1 cellular context compared by ENCODE assay signal in genomic region chr17:7251330-7252175, GRCh38.
A peak's percentile ranks its signal among the peaks of the same experiment; 100 is the strongest.
TF ChIP-seq lines count a peak whose summit lies in the region.

CTDNEP1 (minus strand) TSS chr17:7251734; CDS start chr17:7251296, 438 bp downstream.

TF ChIP-seq in K562, 482 proteins besides CTCF, POLR2A, EP300 and RAD21 (continued from another document and continues in another):
- TF ChIP-seq, protein P1, sequence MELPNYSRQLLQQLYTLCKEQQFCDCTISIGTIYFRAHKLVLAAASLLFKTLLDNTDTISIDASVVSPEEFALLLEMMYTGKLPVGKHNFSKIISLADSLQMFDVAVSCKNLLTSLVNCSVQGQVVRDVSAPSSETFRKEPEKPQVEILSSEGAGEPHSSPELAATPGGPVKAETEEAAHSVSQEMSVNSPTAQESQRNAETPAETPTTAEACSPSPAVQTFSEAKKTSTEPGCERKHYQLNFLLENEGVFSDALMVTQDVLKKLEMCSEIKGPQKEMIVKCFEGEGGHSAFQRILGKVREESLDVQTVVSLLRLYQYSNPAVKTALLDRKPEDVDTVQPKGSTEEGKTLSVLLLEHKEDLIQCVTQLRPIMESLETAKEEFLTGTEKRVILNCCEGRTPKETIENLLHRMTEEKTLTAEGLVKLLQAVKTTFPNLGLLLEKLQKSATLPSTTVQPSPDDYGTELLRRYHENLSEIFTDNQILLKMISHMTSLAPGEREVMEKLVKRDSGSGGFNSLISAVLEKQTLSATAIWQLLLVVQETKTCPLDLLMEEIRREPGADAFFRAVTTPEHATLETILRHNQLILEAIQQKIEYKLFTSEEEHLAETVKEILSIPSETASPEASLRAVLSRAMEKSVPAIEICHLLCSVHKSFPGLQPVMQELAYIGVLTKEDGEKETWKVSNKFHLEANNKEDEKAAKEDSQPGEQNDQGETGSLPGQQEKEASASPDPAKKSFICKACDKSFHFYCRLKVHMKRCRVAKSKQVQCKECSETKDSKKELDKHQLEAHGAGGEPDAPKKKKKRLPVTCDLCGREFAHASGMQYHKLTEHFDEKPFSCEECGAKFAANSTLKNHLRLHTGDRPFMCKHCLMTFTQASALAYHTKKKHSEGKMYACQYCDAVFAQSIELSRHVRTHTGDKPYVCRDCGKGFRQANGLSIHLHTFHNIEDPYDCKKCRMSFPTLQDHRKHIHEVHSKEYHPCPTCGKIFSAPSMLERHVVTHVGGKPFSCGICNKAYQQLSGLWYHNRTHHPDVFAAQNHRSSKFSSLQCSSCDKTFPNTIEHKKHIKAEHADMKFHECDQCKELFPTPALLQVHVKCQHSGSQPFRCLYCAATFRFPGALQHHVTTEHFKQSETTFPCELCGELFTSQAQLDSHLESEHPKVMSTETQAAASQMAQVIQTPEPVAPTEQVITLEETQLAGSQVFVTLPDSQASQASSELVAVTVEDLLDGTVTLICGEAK (IDR thresholded peaks at IDR 0.05): peak; percentile 94
- TF ChIP-seq, protein P1 (CRISPR knock-in tag; IDR thresholded peaks at IDR 0.05): no peak
- TF ChIP-seq ZNF695 (CRISPR knock-in tag; IDR thresholded peaks at IDR 0.05): no peak
- TF ChIP-seq ZNF143 (CRISPR knock-in tag; IDR thresholded peaks at IDR 0.05): no peak
- peak; percentile 3 for TF ChIP-seq CCNT2 (IDR thresholded peaks at IDR 0.05; ENCODE audit: borderline replicate concordance, extremely low read depth, insufficient read length, low read depth, low read length)
- TF ChIP-seq CHCHD3 (CRISPR knock-in tag; IDR thresholded peaks at IDR 0.05): no peak
- TF ChIP-seq NR1H2 (CRISPR knock-in tag; IDR thresholded peaks at IDR 0.05): no peak
- no peak for TF ChIP-seq SMAD4 (CRISPR knock-in tag; conservative IDR thresholded peaks at IDR 0.05)
- peak; percentile 82 for TF ChIP-seq SPI1 (IDR thresholded peaks at IDR 0.05; ENCODE audit: borderline replicate concordance, low read depth, low read length)
- TF ChIP-seq CAMTA2 (CRISPR knock-in tag; conservative IDR thresholded peaks at IDR 0.05): no peak
- TF ChIP-seq, protein P2, sequence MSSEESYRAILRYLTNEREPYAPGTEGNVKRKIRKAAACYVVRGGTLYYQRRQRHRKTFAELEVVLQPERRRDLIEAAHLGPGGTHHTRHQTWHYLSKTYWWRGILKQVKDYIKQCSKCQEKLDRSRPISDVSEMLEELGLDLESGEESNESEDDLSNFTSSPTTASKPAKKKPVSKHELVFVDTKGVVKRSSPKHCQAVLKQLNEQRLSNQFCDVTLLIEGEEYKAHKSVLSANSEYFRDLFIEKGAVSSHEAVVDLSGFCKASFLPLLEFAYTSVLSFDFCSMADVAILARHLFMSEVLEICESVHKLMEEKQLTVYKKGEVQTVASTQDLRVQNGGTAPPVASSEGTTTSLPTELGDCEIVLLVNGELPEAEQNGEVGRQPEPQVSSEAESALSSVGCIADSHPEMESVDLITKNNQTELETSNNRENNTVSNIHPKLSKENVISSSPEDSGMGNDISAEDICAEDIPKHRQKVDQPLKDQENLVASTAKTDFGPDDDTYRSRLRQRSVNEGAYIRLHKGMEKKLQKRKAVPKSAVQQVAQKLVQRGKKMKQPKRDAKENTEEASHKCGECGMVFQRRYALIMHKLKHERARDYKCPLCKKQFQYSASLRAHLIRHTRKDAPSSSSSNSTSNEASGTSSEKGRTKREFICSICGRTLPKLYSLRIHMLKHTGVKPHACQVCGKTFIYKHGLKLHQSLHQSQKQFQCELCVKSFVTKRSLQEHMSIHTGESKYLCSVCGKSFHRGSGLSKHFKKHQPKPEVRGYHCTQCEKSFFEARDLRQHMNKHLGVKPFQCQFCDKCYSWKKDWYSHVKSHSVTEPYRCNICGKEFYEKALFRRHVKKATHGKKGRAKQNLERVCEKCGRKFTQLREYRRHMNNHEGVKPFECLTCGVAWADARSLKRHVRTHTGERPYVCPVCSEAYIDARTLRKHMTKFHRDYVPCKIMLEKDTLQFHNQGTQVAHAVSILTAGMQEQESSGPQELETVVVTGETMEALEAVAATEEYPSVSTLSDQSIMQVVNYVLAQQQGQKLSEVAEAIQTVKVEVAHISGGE (CRISPR knock-in tag; IDR thresholded peaks at IDR 0.05): peak in 2 of 3 experiments; percentile 74 to 91; a peak in 4 of 6 replicates
- TF ChIP-seq YBX1 (IDR thresholded peaks at IDR 0.05): no peak
- TF ChIP-seq TGIF2 (CRISPR knock-in tag; IDR thresholded peaks at IDR 0.05): no peak
- TF ChIP-seq CREM (IDR thresholded peaks at IDR 0.05; ENCODE audit: low read depth): peak; percentile 86
- TF ChIP-seq, protein P3, sequence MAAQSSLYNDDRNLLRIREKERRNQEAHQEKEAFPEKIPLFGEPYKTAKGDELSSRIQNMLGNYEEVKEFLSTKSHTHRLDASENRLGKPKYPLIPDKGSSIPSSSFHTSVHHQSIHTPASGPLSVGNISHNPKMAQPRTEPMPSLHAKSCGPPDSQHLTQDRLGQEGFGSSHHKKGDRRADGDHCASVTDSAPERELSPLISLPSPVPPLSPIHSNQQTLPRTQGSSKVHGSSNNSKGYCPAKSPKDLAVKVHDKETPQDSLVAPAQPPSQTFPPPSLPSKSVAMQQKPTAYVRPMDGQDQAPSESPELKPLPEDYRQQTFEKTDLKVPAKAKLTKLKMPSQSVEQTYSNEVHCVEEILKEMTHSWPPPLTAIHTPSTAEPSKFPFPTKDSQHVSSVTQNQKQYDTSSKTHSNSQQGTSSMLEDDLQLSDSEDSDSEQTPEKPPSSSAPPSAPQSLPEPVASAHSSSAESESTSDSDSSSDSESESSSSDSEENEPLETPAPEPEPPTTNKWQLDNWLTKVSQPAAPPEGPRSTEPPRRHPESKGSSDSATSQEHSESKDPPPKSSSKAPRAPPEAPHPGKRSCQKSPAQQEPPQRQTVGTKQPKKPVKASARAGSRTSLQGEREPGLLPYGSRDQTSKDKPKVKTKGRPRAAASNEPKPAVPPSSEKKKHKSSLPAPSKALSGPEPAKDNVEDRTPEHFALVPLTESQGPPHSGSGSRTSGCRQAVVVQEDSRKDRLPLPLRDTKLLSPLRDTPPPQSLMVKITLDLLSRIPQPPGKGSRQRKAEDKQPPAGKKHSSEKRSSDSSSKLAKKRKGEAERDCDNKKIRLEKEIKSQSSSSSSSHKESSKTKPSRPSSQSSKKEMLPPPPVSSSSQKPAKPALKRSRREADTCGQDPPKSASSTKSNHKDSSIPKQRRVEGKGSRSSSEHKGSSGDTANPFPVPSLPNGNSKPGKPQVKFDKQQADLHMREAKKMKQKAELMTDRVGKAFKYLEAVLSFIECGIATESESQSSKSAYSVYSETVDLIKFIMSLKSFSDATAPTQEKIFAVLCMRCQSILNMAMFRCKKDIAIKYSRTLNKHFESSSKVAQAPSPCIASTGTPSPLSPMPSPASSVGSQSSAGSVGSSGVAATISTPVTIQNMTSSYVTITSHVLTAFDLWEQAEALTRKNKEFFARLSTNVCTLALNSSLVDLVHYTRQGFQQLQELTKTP (IDR thresholded peaks at IDR 0.05; ENCODE audit: low read depth in 1 of 2, partially characterized antibody in 2 of 2): peak in 1 of 2 experiments; percentile 18
- no peak for TF ChIP-seq CLOCK (CRISPR knock-in tag; IDR thresholded peaks at IDR 0.05; ENCODE audit: borderline replicate concordance)
- TF ChIP-seq SREBF2 (CRISPR knock-in tag; IDR thresholded peaks at IDR 0.05): no peak
- TF ChIP-seq ZBTB2 (IDR thresholded peaks at IDR 0.05): peak; percentile 94
- peak; percentile 12 for TF ChIP-seq SAP30 (IDR thresholded peaks at IDR 0.05; ENCODE audit: borderline replicate concordance, insufficient read depth, low read depth, low read length, poor library complexity, severe bottlenecking)
- no peak for TF ChIP-seq OTX1 (CRISPR knock-in tag; IDR thresholded peaks at IDR 0.05)
- no peak; the same call in 1 of the 2 replicates for TF ChIP-seq ZBTB1 (CRISPR knock-in tag; IDR thresholded peaks at IDR 0.05; ENCODE audit: borderline replicate concordance, low read depth)
- TF ChIP-seq KDM4B (IDR thresholded peaks at IDR 0.05; ENCODE audit: borderline replicate concordance in 2 of 2, low read depth in 1 of 2): peak in 1 of 2 experiments; percentile 71; a peak in 1 of 4 replicates
- no peak for TF ChIP-seq PYGO2 (tag; IDR thresholded peaks at IDR 0.05)
- TF ChIP-seq GATA2 (CRISPR knock-in tag; IDR thresholded peaks at IDR 0.05): no peak
- peak; percentile 84 for TF ChIP-seq RBBP5 (IDR thresholded peaks at IDR 0.05; ENCODE audit: borderline replicate concordance, insufficient read depth, low read length, poor library complexity, severe bottlenecking)
- TF ChIP-seq TEAD4 (IDR thresholded peaks at IDR 0.05; ENCODE audit: low read length): no peak
- no peak for TF ChIP-seq TEAD4 (CRISPR knock-in tag; IDR thresholded peaks at IDR 0.05; ENCODE audit: borderline replicate concordance)
- TF ChIP-seq BRD4 (IDR thresholded peaks at IDR 0.05): peak; percentile 15; the same call in 1 of the 2 replicates
- TF ChIP-seq CBX1 (IDR thresholded peaks at IDR 0.05; ENCODE audit: low read depth): no peak
- no peak for TF ChIP-seq BHLHE40 (IDR thresholded peaks at IDR 0.05; ENCODE audit: low read length)
- no peak for TF ChIP-seq CHAMP1 (IDR thresholded peaks at IDR 0.05)
- TF ChIP-seq ZFP36 (IDR thresholded peaks at IDR 0.05; ENCODE audit: low read depth, low read length, partially characterized antibody): no peak
- peak; percentile 39 for TF ChIP-seq TAF1 (IDR thresholded peaks at IDR 0.05; ENCODE audit: control insufficient read depth, extremely low read depth, insufficient read depth, low read length, severe bottlenecking)
- TF ChIP-seq HNRNPK (IDR thresholded peaks at IDR 0.05; ENCODE audit: low read depth, low read length, poor library complexity, severe bottlenecking): peak; percentile 98
